In the genomic region with DNA sequence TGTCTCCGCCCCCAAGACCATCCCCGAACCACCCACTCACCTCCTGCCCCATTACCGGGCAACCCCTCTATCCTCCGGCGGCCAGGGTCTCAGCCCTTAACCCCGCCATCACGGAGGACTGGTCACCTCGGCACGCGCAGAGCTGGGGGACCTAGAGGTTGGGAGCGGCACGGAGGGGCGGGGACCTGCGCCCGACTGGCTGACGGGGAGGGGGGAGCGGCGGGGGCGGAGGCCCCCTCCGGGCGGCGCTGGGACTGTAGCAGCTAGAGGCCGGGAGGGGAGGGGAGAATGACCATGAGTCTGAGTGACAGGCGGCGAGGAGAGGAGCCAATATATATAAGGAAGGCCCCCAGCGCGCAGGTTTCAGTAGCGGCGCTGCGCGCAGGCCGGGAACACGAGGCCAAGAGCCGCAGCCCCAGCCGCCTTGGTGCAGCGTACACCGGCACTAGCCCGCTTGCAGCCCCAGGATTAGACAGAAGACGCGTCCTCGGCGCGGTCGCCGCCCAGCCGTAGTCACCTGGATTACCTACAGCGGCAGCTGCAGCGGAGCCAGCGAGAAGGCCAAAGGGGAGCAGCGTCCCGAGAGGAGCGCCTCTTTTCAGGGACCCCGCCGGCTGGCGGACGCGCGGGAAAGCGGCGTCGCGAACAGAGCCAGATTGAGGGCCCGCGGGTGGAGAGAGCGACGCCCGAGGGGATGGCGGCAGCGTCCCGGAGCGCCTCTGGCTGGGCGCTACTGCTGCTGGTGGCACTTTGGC, we compare ENCODE assay signal across 8 cellular contexts. TPM values are rescaled to one million over a fixed set of nuclear protein-coding genes. Genes with fewer than 3 reads are reported as not detected.
DNase-seq lines count a peak whose midpoint lies in the region; ATAC-seq, FAIRE-seq and TF ChIP-seq lines count a peak whose summit lies in the region.

Gene DLL4 (plus strand): TSS at position 366 of the 755 bp plus-strand sequence. CDS start 329 bp downstream, at position 695.

- H3K4me2 ChIP-seq in fibroblast of lung (ENCODE audit: extremely low read depth, insufficient read depth, low read length) (peak within 1 kb of the TSS; percentile 93), neural cell (ENCODE audit: low read length) (peak within 1 kb of the TSS; percentile 80)

- H3K36me3 ChIP-seq in fibroblast of lung (ENCODE audit: control insufficient read depth, insufficient read depth, low read length) (no peaks in the 10 kb centered on the region), neural cell (ENCODE audit: insufficient read depth, low read length) (no peaks in the 10 kb centered on the region)

- H3K4me3 ChIP-seq in AG04449 (ENCODE audit: low read depth, low read length), result peak within 1 kb of the TSS; percentile 48
- peak within 1 kb of the TSS; percentile 33 to 50 (median 44) for H3K4me3 ChIP-seq in fibroblast of lung (replicated peaks in 1 of 4; ENCODE audit: control extremely low read depth in 1 of 4, insufficient read depth in 1 of 4, low read depth in 3 of 4, low read length in 4 of 4)
- peak within 1 kb of the TSS; percentile 80 for H3K4me3 ChIP-seq in neural cell (ENCODE audit: low read length)

- H3K9me3 ChIP-seq in fibroblast of lung (ENCODE audit: control insufficient read depth, insufficient read depth, low read depth, low read length), result no peaks in the 10 kb centered on the region
- H3K9me3 ChIP-seq in neural cell (ENCODE audit: low read length), result no peaks in the 10 kb centered on the region

- POLR2A ChIA-PET in AG04449 (lab: Yijun Ruan, JAX), result interaction anchor here (1.1 to 1.8 kb wide), 2 partner anchors 24 to 29 kb away, joined by 3 to 6 read pairs; partner anchors contain the start of gene CHAC1
- POLR2A ChIA-PET in activated CD8-positive, alpha-beta T cell treated with anti-CD3 and anti-CD28 coated beads, Interleukin-2, amount 10 ng/mL, durations not matched to agents 7 days and 5 days (lab: Charles Lee), result no interaction called here

- no peak within 1 kb of the TSS for H3K27ac Mint-ChIP-seq in activated CD8-positive, alpha-beta T cell treated with anti-CD3 and anti-CD28 coated beads, Interleukin-2, amount 10 ng/mL, durations not matched to agents 7 days and 5 days

- no peaks in the 10 kb centered on the region for H3K36me3 Mint-ChIP-seq in activated CD8-positive, alpha-beta T cell treated with anti-CD3 and anti-CD28 coated beads, Interleukin-2, amount 10 ng/mL, durations not matched to agents 7 days and 5 days (ENCODE audit: low read depth)

- no peaks in the 10 kb centered on the region for H3K9me2 ChIP-seq in neural cell (ENCODE audit: insufficient read depth, low read length)

- no peak for DNase-seq in AG04449 (ENCODE audit: low read depth, low spot score)
- no peak for DNase-seq in GM19239 (ENCODE audit: insufficient read length, low spot score)
- peak; percentile 88 for DNase-seq in NCI-H2227 (lab: John Stamatoyannopoulos, UW; ENCODE audit: unreplicated experiment)
- DNase-seq in activated CD8-positive, alpha-beta T cell treated with anti-CD3 and anti-CD28 coated beads, Interleukin-2, amount 10 ng/mL, durations not matched to agents 7 days and 5 days, result peak; percentile 51
- peak; percentile 41 to 52 for DNase-seq in fibroblast of lung (ENCODE audit: low read depth in 2 of 2)
- no peak for DNase-seq in middle frontal gyrus (ENCODE audit: extremely low spot score, low spot score)

- H3K9me3 Mint-ChIP-seq in activated CD8-positive, alpha-beta T cell treated with anti-CD3 and anti-CD28 coated beads, Interleukin-2, amount 10 ng/mL, durations not matched to agents 7 days and 5 days (ENCODE audit: insufficient read depth), result no peaks in the 10 kb centered on the region

- TF ChIP-seq EP300 in neural cell (conservative IDR thresholded peaks at IDR 0.05; ENCODE audit: poor library complexity, severe bottlenecking), result no peak

- peak; percentile 53 for ATAC-seq in activated CD8-positive, alpha-beta T cell treated with anti-CD3 and anti-CD28 coated beads, Interleukin-2, amount 10 ng/mL, durations not matched to agents 7 days and 5 days
- no peak for ATAC-seq in HG03521 (IDR thresholded peaks at IDR 0.05; ENCODE audit: unreplicated experiment)

- H3K79me2 ChIP-seq in fibroblast of lung (ENCODE audit: control insufficient read depth, insufficient read depth, low read length) (no peaks in the 10 kb centered on the region), neural cell (replicated peaks; ENCODE audit: insufficient read depth, low read length) (no peaks in the 10 kb centered on the region)

- no peak for TF ChIP-seq RAD21 in neural cell (conservative IDR thresholded peaks at IDR 0.05)

- peak within 1 kb of the TSS; percentile 50 for H3K4me3 Mint-ChIP-seq in activated CD8-positive, alpha-beta T cell treated with anti-CD3 and anti-CD28 coated beads, Interleukin-2, amount 10 ng/mL, durations not matched to agents 7 days and 5 days

- TF ChIP-seq CTCF in AG04449 (IDR thresholded peaks at IDR 0.05; ENCODE audit: insufficient read depth, low read length, missing control alignments), result no peak
- TF ChIP-seq CTCF in fibroblast of lung (conservative IDR thresholded peaks at IDR 0.05 in 1 of 2, IDR thresholded peaks at IDR 0.05 in 1 of 2; ENCODE audit: low read depth in 1 of 2, low read length in 2 of 2), result no peak
- no peak for TF ChIP-seq CTCF in neural cell (IDR thresholded peaks at IDR 0.05; ENCODE audit: poor library complexity, severe bottlenecking)

- peaks cover 11% of the 10 kb centered on the region for H3K4me1 ChIP-seq in fibroblast of lung (ENCODE audit: control insufficient read depth, extremely low read depth, insufficient read depth, low read length)

- H3K27me3 ChIP-seq in fibroblast of lung (ENCODE audit: control insufficient read depth, insufficient read depth, low read length) (peaks cover 43% of the 10 kb centered on the region), neural cell (ENCODE audit: insufficient read depth, low read depth, low read length) (peaks cover 88% of the 10 kb centered on the region)

- CTCF ChIA-PET in AG04449 (lab: Yijun Ruan, JAX), result interaction anchor here (1.0 to 11.6 kb wide), 10 partner anchors 8 to 255 kb away, joined by 3 to 109 read pairs (median 9); partner anchors contain the start of gene VPS18
- CTCF ChIA-PET in activated CD8-positive, alpha-beta T cell treated with anti-CD3 and anti-CD28 coated beads, Interleukin-2, amount 10 ng/mL, durations not matched to agents 7 days and 5 days (lab: Charles Lee), result interaction anchor here (0.7 to 10.5 kb wide), 10 partner anchors 10 to 305 kb away, joined by 3 to 97 read pairs (median 8); no protein-coding TSS in a partner anchor

- no peak within 1 kb of the TSS for H3K9ac ChIP-seq in fibroblast of lung (ENCODE audit: insufficient read depth, low read length)
- peak within 1 kb of the TSS; percentile 52 for H3K9ac ChIP-seq in neural cell (ENCODE audit: low read length)

- peak; percentile 52 for FAIRE-seq in GM19239 (lab: Jason Lieb, UNC)

- H2AFZ ChIP-seq in fibroblast of lung (ENCODE audit: low read length) (peak within 1 kb of the TSS; percentile 49), neural cell (ENCODE audit: low read depth, low read length) (no peak within 1 kb of the TSS)

- H3K27ac ChIP-seq in fibroblast of lung (ENCODE audit: insufficient read depth, low read length) (no peak within 1 kb of the TSS), neural cell (ENCODE audit: low read length) (no peak within 1 kb of the TSS)

- H3K27me3 Mint-ChIP-seq in activated CD8-positive, alpha-beta T cell treated with anti-CD3 and anti-CD28 coated beads, Interleukin-2, amount 10 ng/mL, durations not matched to agents 7 days and 5 days (ENCODE audit: low read depth), result peaks cover 76% of the 10 kb centered on the region

- peaks cover 57% of the 10 kb centered on the region for H3K4me1 Mint-ChIP-seq in activated CD8-positive, alpha-beta T cell treated with anti-CD3 and anti-CD28 coated beads, Interleukin-2, amount 10 ng/mL, durations not matched to agents 7 days and 5 days (ENCODE audit: low read depth)

- H4K20me1 ChIP-seq in fibroblast of lung (ENCODE audit: control insufficient read depth, extremely low read depth, insufficient read depth, low read length) (no peaks in the 10 kb centered on the region), neural cell (ENCODE audit: insufficient read depth) (no peaks in the 10 kb centered on the region)

- H3F3A ChIP-seq in neural cell (ENCODE audit: insufficient read depth, low read length, poor library complexity, severe bottlenecking), result peaks cover 3% of the 10 kb centered on the region

TF ChIP-seq in neural cell, 6 proteins besides CTCF, POLR2A, EP300 and RAD21 (continues in another document):
- TF ChIP-seq SMC3 (conservative IDR thresholded peaks at IDR 0.05; ENCODE audit: poor library complexity) (no peak), POLR2AphosphoS5 (IDR thresholded peaks at IDR 0.05) (peak; percentile 54), REST (IDR thresholded peaks at IDR 0.05; ENCODE audit: borderline replicate concordance) (peak; percentile 35), TAF1 (IDR thresholded peaks at IDR 0.05; ENCODE audit: low read depth) (no peak)

RNA-seq across cellular contexts. Expression of gene DLL4, which starts in this region (rescaled TPM):
- total RNA-seq in activated CD8-positive, alpha-beta T cell treated with anti-CD3 and anti-CD28 coated beads, Interleukin-2, amount 10 ng/mL, durations not matched to agents 7 days and 5 days, result not detected
- under 0.01 TPM in 2 replicates for total RNA-seq in fibroblast of lung
- 0.18 and 1.0 TPM in 2 replicates for polyA plus RNA-seq in fibroblast of lung
- polyA plus RNA-seq in fibroblast of lung (2012), result 0.22 and 1.5 TPM in 2 replicates
- polyA minus RNA-seq in fibroblast of lung (ENCODE audit: low replicate concordance), result 0.39 and 6.4 TPM in 2 replicates
- polyA plus RNA-seq in neural cell, result 2.2 and 2.3 TPM in 2 replicates
- polyA minus RNA-seq in neural cell, result 2.2 and 2.7 TPM in 2 replicates

Comparison
In these comparisons a context has a peak if more than half of its experiments do, and no peak if none do; other contexts are left out.
1. Peak in DNase-seq and ATAC-seq in activated CD8-positive, alpha-beta T cell treated with anti-CD3 and anti-CD28 coated beads, Interleukin-2, amount 10 ng/mL, durations not matched to agents 7 days and 5 days; RNA of the gene not detected or under 1 TPM.
2. DNase-seq: peak in NCI-H2227 (single experiment) and fibroblast of lung (2 of 2); none in AG04449 (single experiment), GM19239 (single experiment) and middle frontal gyrus (single experiment).
3. Peak in every context shown above with its lines, with median percentiles within 50 percentile points of each other: H3K4me3 ChIP-seq.